ENCODE assay signal across 8 cellular contexts in genomic region chr9:107487521-107488399, GRCh38. TPM values are rescaled to one million over a fixed set of nuclear protein-coding genes. Genes with fewer than 3 reads are reported as not detected.
A peak's percentile ranks its signal among the peaks of the same experiment; 100 is the strongest.
DNase-seq lines count a peak whose midpoint lies in the region; ATAC-seq and TF ChIP-seq lines count a peak whose summit lies in the region.

No MANE protein-coding gene starts in this region.

- H3K36me3 ChIP-seq in HAP-1 (replicated peaks), result peaks cover 9% of the 10 kb centered on the region
- H3K36me3 ChIP-seq in ascending aorta, result peaks cover 7 to 30% of the 10 kb centered on the region in 2 donors
- H3K36me3 ChIP-seq in skeletal muscle tissue (ENCODE audit: control insufficient read depth in 3 of 3, insufficient read depth in 3 of 3, low read length in 3 of 3), result peaks cover 0 to 9% (median 0%) of the 10 kb centered on the region in 3 donors

- H3K9me3 ChIP-seq in AG04450 (ENCODE audit: control insufficient read depth, insufficient read depth, low read length) (peaks cover 14% of the 10 kb centered on the region; the same call in 1 of the 2 replicates), HAP-1 (peaks cover 12% of the 10 kb centered on the region; the same call in 1 of the 2 replicates), ascending aorta (no peaks in the 10 kb centered on the region), iPS-18c (ENCODE audit: control insufficient read depth, insufficient read depth, low read length) (peaks cover 16% of the 10 kb centered on the region), skeletal muscle tissue (ENCODE audit: control insufficient read depth in 3 of 3, low read length in 3 of 3) (no peaks in the 10 kb centered on the region)

- H3K27me3 ChIP-seq in AG04450 (ENCODE audit: control insufficient read depth, insufficient read depth, low read length) (peaks cover 14% of the 10 kb centered on the region), HAP-1 (ENCODE audit: low read depth) (peaks cover 13% of the 10 kb centered on the region), ascending aorta (no peaks in the 10 kb centered on the region), skeletal muscle tissue (ENCODE audit: control insufficient read depth in 3 of 3, insufficient read depth in 3 of 3, low read length in 3 of 3) (no peaks in the 10 kb centered on the region)

- H3K4me3 ChIP-seq in AG04450 (ENCODE audit: low read depth, low read length) (peak overlapping the region; percentile 74), HAP-1 (peak overlapping the region; percentile 46), ascending aorta (peak overlapping the region; percentile 95), iPS-18c (ENCODE audit: insufficient read depth, low read depth, low read length) (peak overlapping the region; percentile 50), skeletal muscle tissue (ENCODE audit: low read length in 3 of 3) (peak overlapping the region; percentile 81 to 88 (median 85))

- intact Hi-C loops in ascending aorta (cut with DNase I), result loop anchor here (5.0 kb wide), 4 partner anchors 205 to 655 kb away; partner anchors contain the start of gene RAD23B

- H3K4me1 ChIP-seq in HAP-1 (peaks cover 2% of the 10 kb centered on the region; the same call in 1 of the 2 replicates), ascending aorta (peaks cover 0 to 22% of the 10 kb centered on the region in 2 donors), skeletal muscle tissue (ENCODE audit: control insufficient read depth in 3 of 3, insufficient read depth in 3 of 3, low read length in 3 of 3) (peaks cover 20 to 33% (median 21%) of the 10 kb centered on the region in 3 donors)

- H3K27ac ChIP-seq in AG04450 (ENCODE audit: low read depth, low read length), result no peak overlapping the region
- H3K27ac ChIP-seq in ascending aorta, result peak overlapping the region; percentile 92 to 96
- H3K27ac ChIP-seq in skeletal muscle tissue (ENCODE audit: low read depth, low read length), result peak overlapping the region; percentile 88

- DNase-seq in AG04450 (ENCODE audit: low read depth, low spot score), result no peak
- peak in 1 of 2 experiments; percentile 69 for DNase-seq in HAP-1 (ENCODE audit: low spot score in 2 of 2)
- peak in 1 of 2 donors; percentile 77 for DNase-seq in ascending aorta (ENCODE audit: low spot score in 2 of 2)
- DNase-seq in RKO (ENCODE audit: low spot score), result no peak
- DNase-seq in activated gamma-delta T cell (lab: John Stamatoyannopoulos, UW), result no peak

- TF ChIP-seq CTCF in AG04450 (IDR thresholded peaks at IDR 0.05; ENCODE audit: low read depth, low read length), result peak; percentile 50
- TF ChIP-seq CTCF in ascending aorta (IDR thresholded peaks at IDR 0.05), result peak; percentile 40 to 65 (median 55)

- ATAC-seq in GM18517 (IDR thresholded peaks at IDR 0.05; ENCODE audit: unreplicated experiment), result no peak

- POLR2A ChIA-PET in AG04450 (lab: Yijun Ruan, JAX), result no interaction called here

- in situ Hi-C loops in HAP-1 (cut with MboI; ENCODE audit: low sequenced_read_pairs), result no loop called here

- CTCF ChIA-PET in AG04450 (lab: Charles Lee), result interaction anchor here (0.7 to 1.6 kb wide), 5 partner anchors 62 to 1078 kb away, joined by 3 read pairs; no protein-coding TSS in a partner anchor

- H3K9ac ChIP-seq in skeletal muscle tissue (ENCODE audit: low read depth in 1 of 3, low read length in 3 of 3), result peak overlapping the region; percentile 82 to 90 (median 83)

RNA-seq across cellular contexts. Expression of gene KLF4, which starts 1.8 kb away (rescaled TPM):
- polyA plus RNA-seq in AG04450 (2011; rRNA removed), result 3.1 TPM in 2 replicates
- polyA minus RNA-seq in AG04450 (2011; rRNA and poly(A)+ RNA removed), result 2.2 and 2.3 TPM in 2 replicates
- total RNA-seq in ascending aorta (444 TPM), skeletal muscle tissue (12.0 TPM)

Comparison
In these comparisons a context has a peak if more than half of its experiments do, and no peak if none do; other contexts are left out.
1. RNA of gene KLF4, which starts 1.8 kb away (total RNA-seq): 444 TPM in ascending aorta (single experiment); 12.0 TPM in skeletal muscle tissue (single experiment); every median in the first group is over 10 times any median in the second.
2. Peak in every context shown above with its lines, with median percentiles within 50 percentile points of each other: H3K4me3 ChIP-seq.